ENCODE assay signal across 37 cellular contexts in genomic region chr11:101975734-101976133, GRCh38. TPM values are rescaled to one million over a fixed set of nuclear protein-coding genes. Genes with fewer than 3 reads are reported as not detected.
"Had no signal": no experiment of that assay in that cellular context is flagged by ENCODE, and none has a peak within 500 bp of the region (broad histone marks: within the 10 kb centered on the region; RNA-seq: fewer than 3 reads in every experiment).

No MANE protein-coding gene starts in this region.

- H3K27ac ChIP-seq: adrenal gland, cardiac muscle cell, VCaP had no signal

- H3K9me3 Mint-ChIP-seq: activated CD4-positive, alpha-beta T cell treated with anti-CD3 and anti-CD28 coated beads, Interleukin-2, amount 10 ng/mL, durations not matched to agents 24 days and 14 days; activated naive CD4-positive, alpha-beta T cell treated with anti-CD3 and anti-CD28 coated beads, Interleukin-2, amount 50 U/mL, for 72 hours; activated T-cell treated with anti-CD3 and anti-CD28 coated beads, Interleukin-2, amount 50 U/mL, for 72 hours; activated T-helper 1 cell treated with anti-CD3 and anti-CD28 coated beads, Interleukin-12 subunit alpha, Interleukin-12 subunit beta, Interleukin-2, Interleukin-4 antibody, amounts not matched to agents 30 ng/mL and 10 ng/mL and 1 ng/mL, durations not matched to agents 14 hours and 24 hours and 36 hours; activated T-helper 17 cell treated with anti-CD3 and anti-CD28 coated beads, Interleukin-2, amount 50 U/mL, for 72 hours; brain; T-helper 1 cell treated with Interleukin-12 subunit alpha and Interleukin-12 subunit beta and Interleukin-4 antibody, amounts not matched to agents 30 μg/mL and 1 μg/mL, for 36 hours; T-helper 2 cell treated with Interferon-gamma antibody and Interleukin-4, amounts not matched to agents 5 μg/mL and 100 μg/mL, for 36 hours had no signal

- H3K4me1 Mint-ChIP-seq: activated B cell treated with CpG ODN at 0.5 μM for 24 hours; activated CD4-positive, alpha-beta T cell treated with anti-CD3 and anti-CD28 coated beads, Interleukin-2, amount 10 ng/mL, durations not matched to agents 24 days and 14 days; activated naive CD8-positive, alpha-beta T cell treated with anti-CD3 and anti-CD28 coated beads for 36 hours; activated T-helper 17 cell treated with anti-CD3 and anti-CD28 coated beads, Interleukin-2, amount 50 U/mL, for 72 hours; brain had no signal

- FAIRE-seq: astrocyte, bronchial epithelial cell, TTC549 had no signal

- H3K36me3 Mint-ChIP-seq: activated CD4-positive, alpha-beta memory T cell treated with anti-CD3 and anti-CD28 coated beads for 36 hours; activated naive CD4-positive, alpha-beta T cell treated with anti-CD3 and anti-CD28 coated beads, Interleukin-2, amount 50 U/mL, for 72 hours; activated naive CD8-positive, alpha-beta T cell treated with anti-CD3 and anti-CD28 coated beads for 36 hours had no signal

- H3K27ac Mint-ChIP-seq: activated B cell treated with CpG ODN at 0.5 μM for 24 hours; activated CD4-positive, alpha-beta memory T cell treated with anti-CD3 and anti-CD28 coated beads for 36 hours; activated CD4-positive, alpha-beta T cell treated with anti-CD3 and anti-CD28 coated beads, Interleukin-2, amount 10 ng/mL, durations not matched to agents 24 days and 14 days; activated CD8-positive, alpha-beta T cell treated with anti-CD3 and anti-CD28 coated beads for 36 hours; activated naive CD4-positive, alpha-beta T cell treated with anti-CD3 and anti-CD28 coated beads for 36 hours; activated naive CD4-positive, alpha-beta T cell treated with anti-CD3 and anti-CD28 coated beads, Interleukin-2, amount 50 U/mL, for 72 hours; activated naive CD8-positive, alpha-beta T cell treated with anti-CD3 and anti-CD28 coated beads for 36 hours; activated T-cell treated with anti-CD3 and anti-CD28 coated beads, Interleukin-2, amount 50 U/mL, for 72 hours; activated T-helper 1 cell treated with anti-CD3 and anti-CD28 coated beads, Interleukin-12 subunit alpha, Interleukin-12 subunit beta, Interleukin-2, Interleukin-4 antibody, amounts not matched to agents 30 ng/mL and 10 ng/mL and 1 ng/mL, durations not matched to agents 14 hours and 24 hours and 36 hours; activated T-helper 17 cell treated with anti-CD3 and anti-CD28 coated beads, Interleukin-2, amount 50 U/mL, for 72 hours; brain; T-helper 1 cell treated with Interleukin-12 subunit alpha and Interleukin-12 subunit beta and Interleukin-4 antibody, amounts not matched to agents 30 μg/mL and 1 μg/mL, for 36 hours; T-helper 2 cell treated with Interferon-gamma antibody and Interleukin-4, amounts not matched to agents 5 μg/mL and 100 μg/mL, for 36 hours had no signal

- H3K27me3 Mint-ChIP-seq: activated B cell treated with CpG ODN at 0.5 μM for 24 hours; activated CD4-positive, alpha-beta memory T cell treated with anti-CD3 and anti-CD28 coated beads for 36 hours; activated CD4-positive, alpha-beta T cell treated with anti-CD3 and anti-CD28 coated beads, Interleukin-2, amount 10 ng/mL, durations not matched to agents 24 days and 14 days; activated CD8-positive, alpha-beta T cell treated with anti-CD3 and anti-CD28 coated beads for 36 hours; activated naive CD8-positive, alpha-beta T cell treated with anti-CD3 and anti-CD28 coated beads for 36 hours; activated T-helper 17 cell treated with anti-CD3 and anti-CD28 coated beads, Interleukin-2, amount 50 U/mL, for 72 hours; brain had no signal

- DNase-seq: activated B cell treated with CpG ODN at 0.5 μM for 24 hours; activated CD4-positive, alpha-beta memory T cell treated with anti-CD3 and anti-CD28 coated beads for 36 hours; activated CD4-positive, alpha-beta T cell treated with anti-CD3 and anti-CD28 coated beads for 4 hours; activated CD4-positive, alpha-beta T cell treated with anti-CD3 and anti-CD28 coated beads, Interleukin-2, amount 10 ng/mL, durations not matched to agents 24 days and 14 days; activated CD4-positive, alpha-beta T cell treated with anti-CD3 and anti-CD28 coated beads, Interleukin-2, amount 50 U/mL, for 1 hour; activated CD4-positive, alpha-beta T cell treated with anti-CD3 and anti-CD28 coated beads, Interleukin-2, amount 50 U/mL, for 4 hours; activated CD4-positive, CD25-positive, alpha-beta regulatory T cell treated with anti-CD3 and anti-CD28 coated beads, Interleukin-2, amount 50 U/mL, for 72 hours; activated CD8-positive, alpha-beta memory T cell treated with anti-CD3 and anti-CD28 coated beads, Interleukin-2, amount 50 U/mL, for 4 hours; activated CD8-positive, alpha-beta T cell treated with anti-CD3 and anti-CD28 coated beads for 36 hours; activated effector memory CD4-positive, alpha-beta T cell treated with anti-CD3 and anti-CD28 coated beads, Interleukin-2, amount 50 U/mL, for 16 hours; activated gamma-delta T cell treated with Interleukin-2 at 50 U/mL for 16 hours; activated naive CD4-positive, alpha-beta T cell; activated naive CD4-positive, alpha-beta T cell treated with anti-CD3 and anti-CD28 coated beads for 36 hours; activated naive CD4-positive, alpha-beta T cell treated with anti-CD3 and anti-CD28 coated beads, Interleukin-2, amount 50 U/mL, for 16 hours; activated naive CD8-positive, alpha-beta T cell treated with anti-CD3 and anti-CD28 coated beads for 36 hours; activated T-cell treated with anti-CD3 and anti-CD28 coated beads for 4 hours; activated T-cell treated with anti-CD3 and anti-CD28 coated beads, Interleukin-2, amount 50 U/mL, for 1 hour; activated T-cell treated with anti-CD3 and anti-CD28 coated beads, Interleukin-2, amount 50 U/mL, for 4 hours; activated T-cell treated with anti-CD3 and anti-CD28 coated beads, Interleukin-2, amount 50 U/mL, for 72 hours; adrenal gland; amniotic stem cell; aorta; caudate nucleus; T-helper 2 cell; T-helper 9 cell had no signal

- H3K9me3 ChIP-seq: adrenal gland had no signal

- H3K27me3 ChIP-seq: adrenal gland, cardiac muscle cell had no signal

- H3K4me3 Mint-ChIP-seq: activated B cell treated with CpG ODN at 0.5 μM for 24 hours; activated CD4-positive, alpha-beta memory T cell treated with anti-CD3 and anti-CD28 coated beads for 36 hours; activated CD4-positive, alpha-beta T cell treated with anti-CD3 and anti-CD28 coated beads, Interleukin-2, amount 10 ng/mL, durations not matched to agents 24 days and 14 days; activated CD8-positive, alpha-beta T cell treated with anti-CD3 and anti-CD28 coated beads for 36 hours; activated naive CD4-positive, alpha-beta T cell treated with anti-CD3 and anti-CD28 coated beads for 36 hours; activated naive CD8-positive, alpha-beta T cell treated with anti-CD3 and anti-CD28 coated beads for 36 hours; activated T-cell treated with anti-CD3 and anti-CD28 coated beads, Interleukin-2, amount 50 U/mL, for 4 hours; activated T-cell treated with anti-CD3 and anti-CD28 coated beads, Interleukin-2, amount 50 U/mL, for 72 hours; activated T-helper 1 cell treated with anti-CD3 and anti-CD28 coated beads, Interleukin-12 subunit alpha, Interleukin-12 subunit beta, Interleukin-2, Interleukin-4 antibody, amounts not matched to agents 30 ng/mL and 10 ng/mL and 1 ng/mL, durations not matched to agents 14 hours and 24 hours and 36 hours; activated T-helper 17 cell treated with anti-CD3 and anti-CD28 coated beads, Interleukin-2, amount 50 U/mL, for 72 hours; brain; T-helper 1 cell treated with Interleukin-12 subunit alpha and Interleukin-12 subunit beta and Interleukin-4 antibody, amounts not matched to agents 30 μg/mL and 1 μg/mL, for 36 hours; T-helper 2 cell treated with Interferon-gamma antibody and Interleukin-4, amounts not matched to agents 5 μg/mL and 100 μg/mL, for 36 hours had no signal

- ATAC-seq: activated CD8-positive, alpha-beta T cell treated with anti-CD3 and anti-CD28 coated beads for 36 hours; activated naive CD4-positive, alpha-beta T cell treated with anti-CD3 and anti-CD28 coated beads, Interleukin-2, amount 50 U/mL, for 72 hours; activated T-cell treated with anti-CD3 and anti-CD28 coated beads, Interleukin-2, amount 50 U/mL, for 4 hours; activated T-cell treated with anti-CD3 and anti-CD28 coated beads, Interleukin-2, amount 50 U/mL, for 72 hours; activated T-helper 17 cell treated with anti-CD3 and anti-CD28 coated beads, Interleukin-2, amount 50 U/mL, for 72 hours had no signal

- H3K36me3 ChIP-seq: adrenal gland, cardiac muscle cell had no signal

- H3K4me1 ChIP-seq: adrenal gland had no signal

- H3K4me3 ChIP-seq: adrenal gland, cardiac muscle cell had no signal

RNA-seq across cellular contexts. Expression of gene ANGPTL5, which starts 59.4 kb away (rescaled TPM):
- total RNA-seq: activated B cell treated with CpG ODN at 0.5 μM for 24 hours; activated CD4-positive, alpha-beta memory T cell treated with anti-CD3 and anti-CD28 coated beads for 36 hours; activated CD4-positive, alpha-beta T cell treated with anti-CD3 and anti-CD28 coated beads, Interleukin-2, amount 10 ng/mL, durations not matched to agents 24 days and 14 days; activated CD8-positive, alpha-beta memory T cell treated with anti-CD3 and anti-CD28 coated beads for 36 hours; activated CD8-positive, alpha-beta T cell treated with anti-CD3 and anti-CD28 coated beads for 36 hours; activated naive CD4-positive, alpha-beta T cell treated with anti-CD3 and anti-CD28 coated beads for 36 hours; activated naive CD4-positive, alpha-beta T cell treated with anti-CD3 and anti-CD28 coated beads, Interleukin-2, amount 50 U/mL, for 72 hours; activated naive CD8-positive, alpha-beta T cell treated with anti-CD3 and anti-CD28 coated beads for 36 hours; activated T-cell treated with anti-CD3 and anti-CD28 coated beads, Interleukin-2, amount 50 U/mL, for 4 hours; activated T-cell treated with anti-CD3 and anti-CD28 coated beads, Interleukin-2, amount 50 U/mL, for 72 hours; activated T-helper 1 cell treated with anti-CD3 and anti-CD28 coated beads, Interleukin-12 subunit alpha, Interleukin-12 subunit beta, Interleukin-2, Interleukin-4 antibody, amounts not matched to agents 30 ng/mL and 10 ng/mL and 1 ng/mL, durations not matched to agents 14 hours and 24 hours and 36 hours; activated T-helper 17 cell treated with anti-CD3 and anti-CD28 coated beads, Interleukin-2, amount 50 U/mL, for 72 hours; astrocyte; bronchial epithelial cell; cardiac muscle cell had no signal
- polyA plus RNA-seq: aorta, cardiac muscle cell had no signal
